ENCODE assay signal across 15 cellular contexts in genomic region chr1:109527098-109527811, GRCh38. TPM values are rescaled to one million over a fixed set of nuclear protein-coding genes. Genes with fewer than 3 reads are reported as not detected.
DNase-seq lines count a peak whose midpoint lies in the region; ATAC-seq, FAIRE-seq and TF ChIP-seq lines count a peak whose summit lies in the region.
"Had no signal": no experiment of that assay in that cellular context is flagged by ENCODE, and none has a peak within 500 bp of the region (broad histone marks: within the 10 kb centered on the region; RNA-seq: fewer than 3 reads in every experiment).

No MANE protein-coding gene starts in this region.

- no peak for DNase-seq in pancreas
- DNase-seq in G401 (ENCODE audit: low spot score) = no peak
- DNase-seq in T-helper 1 cell = no peak
- no peak for DNase-seq in smooth muscle cell (lab: John Stamatoyannopoulos, UW; ENCODE audit: unreplicated experiment)
- DNase-seq: activated CD4-positive, CD25-positive, alpha-beta regulatory T cell; DND-41; GOT3; KBM-7; mammary epithelial cell; NCI-H1417 treated with DMSO at 0.1 percent for 48 hours had no signal

- TF ChIP-seq CTCF in pancreas (IDR thresholded peaks at IDR 0.05) (no peak), smooth muscle cell (IDR thresholded peaks at IDR 0.05; ENCODE audit: borderline replicate concordance, insufficient read depth, poor library complexity, severe bottlenecking) (no peak)

- 55 to 71% methylated on average over 14 of the region's 14 CpGs for WGBS in pancreas, 2 donors
- WGBS in smooth muscle cell (ENCODE audit: low lambda C conversion rate) = 85% methylated on average over 14 of the region's 14 CpGs

- no peaks in the 10 kb centered on the region for H4K20me1 ChIP-seq in smooth muscle cell (ENCODE audit: low read depth)

- intact Hi-C loops in pancreas (cut with DNase I) = loop anchor here in 1 of 3 donors (10.0 kb wide), 1 partner anchor 252 kb away; no protein-coding TSS in a partner anchor

- no peak overlapping the region for H3K4me2 ChIP-seq in smooth muscle cell

- no peak overlapping the region for H2AFZ ChIP-seq in smooth muscle cell (ENCODE audit: low read depth)

- no peak for FAIRE-seq in pancreas (lab: Jason Lieb, UNC)
- FAIRE-seq: frontal cortex had no signal

- H3F3A ChIP-seq in smooth muscle cell (ENCODE audit: low read depth) = no peaks in the 10 kb centered on the region

- peak; percentile 81 for ATAC-seq in GM18873 (IDR thresholded peaks at IDR 0.05; ENCODE audit: low FRiP score, unreplicated experiment)
- peak; percentile 59 for ATAC-seq in HG02571 (IDR thresholded peaks at IDR 0.05; ENCODE audit: unreplicated experiment)
- peak; percentile 46 for ATAC-seq in HG03439 (IDR thresholded peaks at IDR 0.05; ENCODE audit: unreplicated experiment)
- ATAC-seq in pancreas = no peak
- ATAC-seq: Panc1 had no signal

- H3K36me3 ChIP-seq in pancreas = no peaks in the 10 kb centered on the region
- no peaks in the 10 kb centered on the region for H3K36me3 ChIP-seq in smooth muscle cell (ENCODE audit: low read depth)

- no peaks in the 10 kb centered on the region for H3K9me3 ChIP-seq in pancreas
- H3K9me3 ChIP-seq in smooth muscle cell (replicated peaks; ENCODE audit: low read depth) = no peaks in the 10 kb centered on the region

- H3K27me3 ChIP-seq in pancreas (no peaks in the 10 kb centered on the region), smooth muscle cell (ENCODE audit: low read depth) (peaks cover 7% of the 10 kb centered on the region)

- no peaks in the 10 kb centered on the region for H3K79me2 ChIP-seq in smooth muscle cell (ENCODE audit: low read depth)

- H3K4me1 ChIP-seq in pancreas (peaks cover 0 to 4% (median 0%) of the 10 kb centered on the region in 3 donors), smooth muscle cell (ENCODE audit: low read depth) (no peaks in the 10 kb centered on the region)

- H3K4me3 ChIP-seq in pancreas (no peak overlapping the region), smooth muscle cell (no peak overlapping the region)

- in situ Hi-C loops in G401 (cut with HindIII; ENCODE audit: low sequenced_read_pairs) = no loop called here

- H3K27ac ChIP-seq in pancreas (no peak overlapping the region), smooth muscle cell (ENCODE audit: low read depth) (no peak overlapping the region)

- no peak overlapping the region for H3K9ac ChIP-seq in smooth muscle cell (ENCODE audit: low read depth)

RNA-seq across cellular contexts. Expression of gene GPR61, which starts 12.4 kb away (rescaled TPM):
- total RNA-seq in pancreas = under 1 TPM in 1 of 6 donors, not detected in 5; 0.09 TPM
- under 1 TPM in 1 of 2 donors, not detected in 1; 0.19 TPM for polyA plus RNA-seq in pancreas
- total RNA-seq in G401 (2014; rRNA removed; shearing (Covaris generic)) = not detected in 2 replicates
- total RNA-seq in smooth muscle cell = not detected in 2 replicates
- 0.37 TPM in 1 of 2 replicates, not detected in the other for polyA plus RNA-seq in smooth muscle cell
- polyA plus RNA-seq: mammary epithelial cell had no signal

RNA-seq across cellular contexts. Expression of gene AMIGO1, which starts 17.7 kb away (rescaled TPM):
- 1 to 10 TPM; 4.4 to 5.8 (median 5.3) TPM for total RNA-seq in pancreas
- 1 to 10 TPM; 1.6 to 4.9 TPM for polyA plus RNA-seq in pancreas
- total RNA-seq in G401 (2014; rRNA removed; shearing (Covaris generic)) = 0.07 and 0.25 TPM in 2 replicates
- total RNA-seq in smooth muscle cell = 0.31 and 0.99 TPM in 2 replicates
- polyA plus RNA-seq in smooth muscle cell = 0.93 and 1.4 TPM in 2 replicates

RNA-seq across cellular contexts. Expression of gene GNAI3, which starts 21.2 kb away (rescaled TPM):
- 1 to 10 TPM; 2.5 to 3.9 (median 3.1) TPM for total RNA-seq in pancreas
- polyA plus RNA-seq in pancreas = 1 to 10 TPM; 1.1 to 1.9 TPM
- total RNA-seq in G401 (2014; rRNA removed; shearing (Covaris generic)) = 6.8 and 8.9 TPM in 2 replicates
- total RNA-seq in smooth muscle cell = 15.4 and 19.0 TPM in 2 replicates
- 11.4 and 13.0 TPM in 2 replicates for polyA plus RNA-seq in smooth muscle cell

RNA-seq across cellular contexts. Expression of gene CYB561D1, which starts 33.4 kb away (rescaled TPM):
- total RNA-seq in pancreas (10 to 100 TPM in 3 of 6 donors, 1 to 10 TPM in 3; 8.1 to 11.6 (median 9.7) TPM), smooth muscle cell (4.5 and 8.6 TPM in 2 replicates)
- polyA plus RNA-seq in pancreas (1 to 10 TPM; 5.1 to 7.1 TPM), smooth muscle cell (5.3 and 7.4 TPM in 2 replicates)
- 0.31 and 3.1 TPM in 2 replicates for total RNA-seq in G401 (2014; rRNA removed; shearing (Covaris generic))

RNA-seq across cellular contexts. Expression of gene ATXN7L2, which starts 43.5 kb away (rescaled TPM):
- total RNA-seq in pancreas (1 to 10 TPM; 1.1 to 3.5 (median 1.7) TPM), smooth muscle cell (1.9 and 2.4 TPM in 2 replicates)
- polyA plus RNA-seq in pancreas (10 to 100 TPM; 15.2 to 15.7 TPM), smooth muscle cell (5.7 and 6.2 TPM in 2 replicates)
- total RNA-seq in G401 (2014; rRNA removed; shearing (Covaris generic)) = 2.9 and 6.8 TPM in 2 replicates

Comparison
In these comparisons a context has a peak if more than half of its experiments do, and no peak if none do; other contexts are left out.
1. ATAC-seq: peak in GM18873 (single experiment), HG02571 (single experiment) and HG03439 (single experiment); none in pancreas (0 of 4).